ENCODE assay signal across 21 cellular contexts in genomic region chr7:1455955-1456354, GRCh38. TPM values are rescaled to one million over a fixed set of nuclear protein-coding genes. Genes with fewer than 3 reads are reported as not detected.
DNase-seq lines count a peak whose midpoint lies in the region; ATAC-seq, FAIRE-seq and TF ChIP-seq lines count a peak whose summit lies in the region.
"Had no signal": no experiment of that assay in that cellular context is flagged by ENCODE, and none has a peak within 500 bp of the region (broad histone marks: within the 10 kb centered on the region; RNA-seq: fewer than 3 reads in every experiment).

No MANE protein-coding gene starts in this region.

- no peak overlapping the region for H3K14ac ChIP-seq in H1 (ENCODE audit: insufficient read length)

- H3K4me2 ChIP-seq in H1 (ENCODE audit: insufficient read depth in 1 of 2, low read depth in 2 of 2, low read length in 2 of 2), result no peak overlapping the region
- H3K4me2 ChIP-seq: smooth muscle cell had no signal

- WGBS in H1 (ENCODE audit: extremely low coverage in 1 of 2, insufficient coverage in 1 of 2, insufficient read length in 1 of 2, insufficient replicate concordance in 2 of 2, low coverage in 1 of 2, low lambda C conversion rate in 2 of 2, missing lambda C conversion rate in 1 of 2), 2 experiments, result 91% methylated on average over 13 of the region's 13 CpGs; no CpG with 5 or more reads in 1 of the 2 experiments

- peak overlapping the region; percentile 35; the same call in 1 of the 2 replicates for H2BK12ac ChIP-seq in H1 (ENCODE audit: low read depth, low read length)

- no peak overlapping the region for H3K9ac ChIP-seq in H1 (replicated peaks in 1 of 4; ENCODE audit: extremely low read depth in 1 of 4, low read depth in 3 of 4, low read length in 3 of 4)

- H3K27me3 ChIP-seq in left ventricle myocardium inferior (ENCODE audit: low read depth), result no peaks in the 10 kb centered on the region
- no peaks in the 10 kb centered on the region for H3K27me3 ChIP-seq in H1 (replicated peaks in 1 of 4; ENCODE audit: control insufficient read depth in 3 of 4, extremely low read depth in 1 of 4, insufficient read depth in 3 of 4, low read length in 3 of 4)
- H3K27me3 ChIP-seq in muscle layer of duodenum (ENCODE audit: low read depth, low read length), result no peaks in the 10 kb centered on the region
- H3K27me3 ChIP-seq in vagina, result no peaks in the 10 kb centered on the region
- H3K27me3 ChIP-seq: ovary had no signal

- no peak overlapping the region for H2BK15ac ChIP-seq in H1 (ENCODE audit: low read length)

- H3K36me3 ChIP-seq in left ventricle myocardium inferior (no peaks in the 10 kb centered on the region), H1 (ENCODE audit: control insufficient read depth in 2 of 4, insufficient read depth in 4 of 4, low read length in 3 of 4) (no peaks in the 10 kb centered on the region), muscle layer of duodenum (ENCODE audit: control insufficient read depth in 1 of 2, insufficient read depth in 2 of 2, low read length in 2 of 2) (no peaks in the 10 kb centered on the region), vagina (no peaks in the 10 kb centered on the region)
- H3K36me3 ChIP-seq: ovary had no signal

- H2AFZ ChIP-seq in H1 (ENCODE audit: low read length), result no peak overlapping the region

- no peak overlapping the region for H3K56ac ChIP-seq in H1 (replicated peaks; ENCODE audit: insufficient read length, low read depth, low read length)

- H2BK5ac ChIP-seq in H1 (ENCODE audit: low read depth, low read length), result no peak overlapping the region

- TF ChIP-seq RAD21 in H1 (IDR thresholded peaks at IDR 0.05 in 1 of 2, conservative IDR thresholded peaks at IDR 0.05 in 1 of 2; ENCODE audit: low read depth in 2 of 2, low read length in 2 of 2), result no peak

- intact Hi-C loops in left ventricle myocardium inferior (cut with micrococcal nuclease), result no loop called here
- intact Hi-C loops in cardiac septum (cut with DNase I), result no loop called here
- intact Hi-C loops in vagina (cut with DNase I), result no loop called here

- no peaks in the 10 kb centered on the region for H3K79me2 ChIP-seq in H1 (ENCODE audit: control insufficient read depth in 1 of 2, insufficient read depth in 2 of 2, low read length in 2 of 2)

- H4K5ac ChIP-seq in H1 (ENCODE audit: insufficient read length, low read depth, low read length), result no peak overlapping the region

- H3K23ac ChIP-seq in H1 (ENCODE audit: insufficient read length), result no peak overlapping the region

- no peak overlapping the region for H2BK20ac ChIP-seq in H1 (ENCODE audit: low read length)

- no peak overlapping the region for H3K18ac ChIP-seq in H1 (ENCODE audit: extremely low read depth, low read length)

- peaks cover 10% of the 10 kb centered on the region; the same call in 1 of the 2 replicates for H3K23me2 ChIP-seq in H1 (ENCODE audit: low read depth, low read length)

- H3K27ac ChIP-seq in left ventricle myocardium inferior (replicated peaks) (peak overlapping the region; percentile 81), H1 (ENCODE audit: low read depth, low read length) (no peak overlapping the region), muscle layer of duodenum (ENCODE audit: low read length) (no peak overlapping the region), vagina (peak overlapping the region; percentile 59)
- H3K27ac ChIP-seq: ovary had no signal

- H4K20me1 ChIP-seq in H1 (replicated peaks in 1 of 2; ENCODE audit: control insufficient read depth in 1 of 2, insufficient read depth in 2 of 2, low read length in 2 of 2), result peaks cover 0 to 2% of the 10 kb centered on the region in 2 experiments

- DNase-seq in left ventricle myocardium inferior (no peak), cardiac septum (ENCODE audit: low spot score) (no peak), H1 (ENCODE audit: low read depth in 1 of 2, low spot score in 2 of 2) (no peak), vagina (ENCODE audit: extremely low spot score in 2 of 2) (no peak), globus pallidus (ENCODE audit: low spot score) (no peak), GM19238 (ENCODE audit: insufficient read length, low spot score) (no peak)
- DNase-seq: activated B cell treated with CpG ODN at 0.5 μM for 24 hours; activated CD8-positive, alpha-beta memory T cell treated with anti-CD3 and anti-CD28 coated beads, Interleukin-2, amount 10 ng/mL, durations not matched to agents 7 days and 5 days; activated gamma-delta T cell; aorta; C1 segment of cervical spinal cord; head of caudate nucleus; NCI-H187; OCI-M1; ovary had no signal

- CTCF ChIA-PET in H1 (lab: Charles Lee; ENCODE audit: partially characterized antibody), result interaction anchor here (1.2 to 3.8 kb wide), 3 partner anchors 19 to 36 kb away, joined by 3 to 13 read pairs (median 11); no protein-coding TSS in a partner anchor

- no peak overlapping the region for H3K4ac ChIP-seq in H1 (replicated peaks; ENCODE audit: insufficient read length, low read depth, low read length)

- H3K79me1 ChIP-seq in H1 (ENCODE audit: low read depth, low read length), result no peaks in the 10 kb centered on the region

- H4K8ac ChIP-seq in H1 (ENCODE audit: extremely low read depth, insufficient read depth, low read length), result peak overlapping the region; percentile 11; the same call in 1 of the 2 replicates

- FAIRE-seq in H1 (lab: Jason Lieb, UNC), result no peak
- FAIRE-seq: A204.1, colon, kidney had no signal

- TF ChIP-seq EP300 in H1 (IDR thresholded peaks at IDR 0.05; ENCODE audit: borderline replicate concordance in 1 of 2, low read depth in 2 of 2, low read length in 2 of 2), result no peak

- TF ChIP-seq CTCF in left ventricle myocardium inferior (IDR thresholded peaks at IDR 0.05; ENCODE audit: borderline replicate concordance) (no peak), H1 (IDR thresholded peaks at IDR 0.05; ENCODE audit: control extremely low read depth in 1 of 3, insufficient read depth in 1 of 3, low read depth in 1 of 3, low read length in 3 of 3) (no peak), vagina (IDR thresholded peaks at IDR 0.05) (no peak)

- no peak overlapping the region for H4K91ac ChIP-seq in H1 (replicated peaks; ENCODE audit: insufficient read length, low read length)

- H2AK5ac ChIP-seq in H1 (ENCODE audit: low read depth, low read length), result no peak overlapping the region; the same call in 1 of the 2 replicates

- no peak for TF ChIP-seq POLR2A in H1 (IDR thresholded peaks at IDR 0.05; ENCODE audit: control extremely low read depth in 1 of 2, low read depth in 2 of 2, low read length in 2 of 2)
- no peak for TF ChIP-seq POLR2A in vagina (IDR thresholded peaks at IDR 0.05)

- peak overlapping the region; percentile 53 for H3K4me3 ChIP-seq in left ventricle myocardium inferior
- H3K4me3 ChIP-seq in H1 (ENCODE audit: extremely low read depth in 1 of 4, insufficient read depth in 2 of 4, low read depth in 3 of 4, low read length in 4 of 4), result no peak overlapping the region
- H3K4me3 ChIP-seq in muscle layer of duodenum (ENCODE audit: low read depth in 1 of 2, low read length in 2 of 2), result peak overlapping the region; percentile 14 to 26
- no peak overlapping the region for H3K4me3 ChIP-seq in vagina
- H3K4me3 ChIP-seq: ovary, smooth muscle cell had no signal

- no peak overlapping the region for H2BK120ac ChIP-seq in H1 (replicated peaks; ENCODE audit: low read depth, low read length)

- POLR2A ChIA-PET in H1 (lab: Charles Lee; ENCODE audit: partially characterized antibody), result interaction anchor here (0.8 to 1.3 kb wide), 2 partner anchors 18 to 20 kb away, joined by 3 read pairs; no protein-coding TSS in a partner anchor

- peaks cover 80% of the 10 kb centered on the region for H3K4me1 ChIP-seq in left ventricle myocardium inferior
- peaks cover 0 to 20% (median 10%) of the 10 kb centered on the region in 4 experiments; a peak in 6 of 7 replicates for H3K4me1 ChIP-seq in H1 (replicated peaks in 1 of 4; ENCODE audit: control insufficient read depth in 3 of 4, insufficient read depth in 4 of 4, low read length in 3 of 4)
- peaks cover 8 to 46% of the 10 kb centered on the region in 2 donors for H3K4me1 ChIP-seq in muscle layer of duodenum (ENCODE audit: control insufficient read depth in 1 of 2, insufficient read depth in 2 of 2, low read length in 2 of 2)
- H3K4me1 ChIP-seq in vagina, result peaks cover 89% of the 10 kb centered on the region

- no peak for ATAC-seq in GM21619 (IDR thresholded peaks at IDR 0.05; ENCODE audit: unreplicated experiment)
- ATAC-seq: activated CD8-positive, alpha-beta memory T cell treated with anti-CD3 and anti-CD28 coated beads, Interleukin-2, amount 10 ng/mL, durations not matched to agents 7 days and 5 days had no signal

- H3K9me3 ChIP-seq in left ventricle myocardium inferior (replicated peaks), result no peaks in the 10 kb centered on the region
- H3K9me3 ChIP-seq in H1 (ENCODE audit: insufficient read depth in 2 of 2, low read depth in 1 of 2, low read length in 1 of 2), result no peaks in the 10 kb centered on the region
- no peaks in the 10 kb centered on the region for H3K9me3 ChIP-seq in muscle layer of duodenum (ENCODE audit: control insufficient read depth in 1 of 2, low read length in 2 of 2)
- no peaks in the 10 kb centered on the region for H3K9me3 ChIP-seq in vagina
- H3K9me3 ChIP-seq: ovary had no signal

TF ChIP-seq in H1, 55 proteins besides CTCF, POLR2A, EP300 and RAD21 (continues in another document):
- TF ChIP-seq RNF2 (IDR thresholded peaks at IDR 0.05; ENCODE audit: borderline replicate concordance, low read depth, low read length, missing control alignments, poor library complexity, severe bottlenecking), result no peak

RNA-seq across cellular contexts. Expression of gene MICALL2, which starts 3.3 kb away (rescaled TPM):
- total RNA-seq in left ventricle myocardium inferior, result 8.3 TPM
- total RNA-seq in cardiac septum, result 19.7 TPM
- total RNA-seq in H1 (2021; fragmentation: NEBNext Ultra II Directional; extraction: Animal tissue kit (Norgen Biotek cat#: 25700)), result 7.7 and 8.5 TPM in 2 replicates
- 5.3 and 7.4 TPM in 2 replicates for polyA plus RNA-seq in H1 (2011; rRNA removed)
- 7.2 TPM for polyA plus RNA-seq in H1 (2011; cell fraction: cytosol; rRNA removed)
- polyA plus RNA-seq in H1 (2011; cell fraction: nucleus; rRNA removed), result 64.5 TPM
- 4.7 to 12.0 TPM (median 11.0 TPM) in 4 replicates for polyA plus RNA-seq in H1 (2012, experiment 1 of 2)
- 4.4 TPM for polyA plus RNA-seq in H1 (2012, experiment 2 of 2)
- 8.1 TPM for polyA plus RNA-seq in H1 (2013, experiment 1 of 2)
- polyA plus RNA-seq in H1 (2013, experiment 2 of 2), result 6.8 TPM
- polyA minus RNA-seq in H1 (2011; rRNA and poly(A)+ RNA removed), result 8.8 and 9.6 TPM in 2 replicates
- 5.7 TPM for polyA minus RNA-seq in H1 (2011; cell fraction: cytosol; rRNA and poly(A)+ RNA removed)
- polyA minus RNA-seq in H1 (2011; cell fraction: nucleus; rRNA and poly(A)+ RNA removed), result 14.6 TPM
- total RNA-seq in vagina, result 15.7 TPM

RNA-seq across cellular contexts. Expression of gene INTS1, which starts 48.2 kb away (rescaled TPM):
- total RNA-seq in left ventricle myocardium inferior, result 29.9 TPM
- 54.7 TPM for total RNA-seq in cardiac septum
- 104 and 116 TPM in 2 replicates for total RNA-seq in H1 (2021; fragmentation: NEBNext Ultra II Directional; extraction: Animal tissue kit (Norgen Biotek cat#: 25700))
- 76.9 and 115 TPM in 2 replicates for polyA plus RNA-seq in H1 (2011; rRNA removed)
- polyA plus RNA-seq in H1 (2011; cell fraction: cytosol; rRNA removed), result 49.6 TPM
- polyA plus RNA-seq in H1 (2011; cell fraction: nucleus; rRNA removed), result 250 TPM
- polyA plus RNA-seq in H1 (2012, experiment 1 of 2), result 41.9 to 92.6 TPM (median 87.4 TPM) in 4 replicates
- polyA plus RNA-seq in H1 (2012, experiment 2 of 2), result 126 TPM
- 56.2 TPM for polyA plus RNA-seq in H1 (2013, experiment 1 of 2)
- polyA plus RNA-seq in H1 (2013, experiment 2 of 2), result 50.8 TPM
- polyA minus RNA-seq in H1 (2011; rRNA and poly(A)+ RNA removed), result 37.2 and 46.1 TPM in 2 replicates
- 61.9 TPM for polyA minus RNA-seq in H1 (2011; cell fraction: cytosol; rRNA and poly(A)+ RNA removed)
- polyA minus RNA-seq in H1 (2011; cell fraction: nucleus; rRNA and poly(A)+ RNA removed), result 96.2 TPM
- total RNA-seq in vagina, result 67.3 TPM

Comparison
In these comparisons a context has a peak if more than half of its experiments do, and no peak if none do; other contexts are left out.
1. H3K27ac ChIP-seq: peak in left ventricle myocardium inferior (single experiment) and vagina (single experiment); none in H1 (single experiment) and muscle layer of duodenum (single experiment).
2. H3K4me3 ChIP-seq: peak in left ventricle myocardium inferior (single experiment) and muscle layer of duodenum (2 of 2); none in H1 (0 of 4) and vagina (0 of 2).